Comparison of ENCODE assay signal across 28 cellular contexts in genomic region chr18:6557052-6557451, GRCh38.
DNase-seq lines count a peak whose midpoint lies in the region; ATAC-seq, FAIRE-seq and TF ChIP-seq lines count a peak whose summit lies in the region.
"Had no signal": no experiment of that assay in that cellular context is flagged by ENCODE, and none has a peak within 500 bp of the region (broad histone marks: within the 10 kb centered on the region; RNA-seq: fewer than 3 reads in every experiment).

No MANE protein-coding gene starts in this region.

- no peak overlapping the region for H3K4ac ChIP-seq in H9 (ENCODE audit: low read depth, low read length)

- H2BK20ac ChIP-seq in H9 (ENCODE audit: low read depth, low read length, poor library complexity, severe bottlenecking): no peak overlapping the region

- intact Hi-C loops in K562 (cut with micrococcal nuclease): no loop called here

- no peak overlapping the region for H3T11ph ChIP-seq in H9 (ENCODE audit: low read length)

- no peak overlapping the region for H3K23ac ChIP-seq in H9 (ENCODE audit: insufficient read length, low read depth, low read length)

- no CpG with 5 or more reads among the region's 10 CpGs for WGBS in H9 (ENCODE audit: extremely low coverage, insufficient read length, low lambda C conversion rate)
- WGBS in K562 (ENCODE audit: insufficient coverage, low coverage, missing lambda C conversion rate): 2% methylated on average over 10 of the region's 10 CpGs

- H2BK5ac ChIP-seq in H9 (ENCODE audit: insufficient read length, low read length): no peak overlapping the region

- H3K9me3 Mint-ChIP-seq in H9 (no peaks in the 10 kb centered on the region), progenitor cell of endocrine pancreas (ENCODE audit: low read depth) (no peaks in the 10 kb centered on the region)
- H3K9me3 Mint-ChIP-seq: CD8-positive, alpha-beta T cell; central memory CD8-positive, alpha-beta T cell; dendritic cell treated with granulocyte-macrophage colony-stimulating factor and Interleukin-4, amounts not matched to agents 40 ng/mL and 50 ng/mL, for 4 days; stimulated activated naive B cell treated with anti-CD40 and anti-IgM and Interleukin-4, amounts not matched to agents 10 μg/mL and 1 μg/mL and 100 μg/mL, for 72 hours had no signal

- TF ChIP-seq CTCF in H9 (conservative IDR thresholded peaks at IDR 0.05) (no peak), K562 (IDR thresholded peaks at IDR 0.05 in 2 of 3, conservative IDR thresholded peaks at IDR 0.05 in 1 of 3; ENCODE audit: insufficient read depth in 2 of 3, low read depth in 1 of 3, low read length in 3 of 3) (no peak), progenitor cell of endocrine pancreas (IDR thresholded peaks at IDR 0.05; ENCODE audit: unreplicated experiment) (no peak)

- TF ChIP-seq POLR2A in K562 (conservative IDR thresholded peaks at IDR 0.05): no peak

- no peak overlapping the region for H2BK120ac ChIP-seq in H9 (ENCODE audit: low read depth, low read length, poor library complexity, severe bottlenecking)

- no TSS peak for BruUV-seq in K562 (replicated peaks; lab: Mats Ljungman, UMichigan)

- in situ Hi-C loops in K562 (cut with MboI): no loop called here

- H3K27ac Mint-ChIP-seq in H9 (peak overlapping the region; percentile 23 to 84 (median 65); a peak in 2 of 7 replicates), progenitor cell of endocrine pancreas (peak overlapping the region; percentile 82)
- H3K27ac Mint-ChIP-seq: CD8-positive, alpha-beta T cell; dendritic cell treated with granulocyte-macrophage colony-stimulating factor and Interleukin-4, amounts not matched to agents 40 ng/mL and 50 ng/mL, for 4 days; HFFc6; stimulated activated naive B cell treated with anti-CD40 and anti-IgM and Interleukin-4, amounts not matched to agents 10 μg/mL and 1 μg/mL and 100 μg/mL, for 72 hours had no signal

- no peak overlapping the region for H3K27ac ChIP-seq in H9 (ENCODE audit: insufficient read length, low read depth, low read length)
- no peak overlapping the region for H3K27ac ChIP-seq in K562 (ENCODE audit: extremely low read depth, low read depth, low read length)
- H3K27ac ChIP-seq: GM23248, HL-60, upper lobe of right lung had no signal

- H3K4me3 Mint-ChIP-seq in H9 (peak overlapping the region; percentile 22 to 47; a peak in 3 of 5 replicates), progenitor cell of endocrine pancreas (ENCODE audit: low read depth) (peak overlapping the region; percentile 41)
- H3K4me3 Mint-ChIP-seq: CD8-positive, alpha-beta T cell; central memory CD8-positive, alpha-beta T cell; dendritic cell treated with granulocyte-macrophage colony-stimulating factor and Interleukin-4, amounts not matched to agents 40 ng/mL and 50 ng/mL, for 4 days; HFFc6; stimulated activated naive B cell treated with anti-CD40 and anti-IgM and Interleukin-4, amounts not matched to agents 10 μg/mL and 1 μg/mL and 100 μg/mL, for 72 hours had no signal

- H4K91ac ChIP-seq in H9 (ENCODE audit: insufficient read length, low read depth, low read length): no peak overlapping the region

- H3K27me3 Mint-ChIP-seq in H9 (ENCODE audit: low read depth) (no peaks in the 10 kb centered on the region; the same call in 1 of the 2 replicates), progenitor cell of endocrine pancreas (no peaks in the 10 kb centered on the region)
- H3K27me3 Mint-ChIP-seq: central memory CD8-positive, alpha-beta T cell had no signal

- no peaks in the 10 kb centered on the region for H3K36me3 Mint-ChIP-seq in H9 (ENCODE audit: insufficient read depth in 1 of 3, low read depth in 3 of 3)
- no peaks in the 10 kb centered on the region for H3K36me3 Mint-ChIP-seq in progenitor cell of endocrine pancreas (ENCODE audit: insufficient read depth)
- H3K36me3 Mint-ChIP-seq: CD8-positive, alpha-beta T cell; stimulated activated naive B cell treated with anti-CD40 and anti-IgM and Interleukin-4, amounts not matched to agents 10 μg/mL and 1 μg/mL and 100 μg/mL, for 72 hours had no signal

- no peak overlapping the region for H3K14ac ChIP-seq in H9 (ENCODE audit: insufficient read depth, low read length)

- no peak overlapping the region for H3K9ac ChIP-seq in H9 (ENCODE audit: extremely low read depth, insufficient read length, low read length)
- no peak overlapping the region for H3K9ac ChIP-seq in K562 (ENCODE audit: insufficient read depth in 1 of 2, low read depth in 2 of 2, low read length in 2 of 2)
- H3K9ac ChIP-seq: GM23248 had no signal

- H3K18ac ChIP-seq in H9 (ENCODE audit: insufficient read length, low read depth, low read length): no peak overlapping the region

- ATAC-seq in K562: no peak
- ATAC-seq: activated CD4-positive, CD25-positive, alpha-beta regulatory T cell treated with anti-CD3 and anti-CD28 coated beads, Interleukin-2, amount 50 U/mL, for 24 hours; CD8-positive, alpha-beta T cell; HepG2; stimulated activated naive B cell treated with anti-CD40 and anti-IgM and Interleukin-4, amounts not matched to agents 10 μg/mL and 1 μg/mL and 100 μg/mL, for 72 hours; upper lobe of right lung had no signal

- CTCF ChIA-PET in K562 (lab: Yijun Ruan, JAX; ENCODE audit: low intra/inter-chr PET ratio): no interaction called here

- no peak overlapping the region for H3K56ac ChIP-seq in H9 (ENCODE audit: insufficient read length, low read depth, low read length)

- H3K9me3 ChIP-seq in H9 (ENCODE audit: control insufficient read depth, low read depth, low read length): no peaks in the 10 kb centered on the region
- H3K9me3 ChIP-seq in K562 (replicated peaks; ENCODE audit: control insufficient read depth, insufficient read depth, low read depth, low read length): no peaks in the 10 kb centered on the region
- H3K9me3 ChIP-seq: upper lobe of right lung had no signal

- H3K4me1 Mint-ChIP-seq in H9 (peaks cover 29 to 54% of the 10 kb centered on the region in 2 experiments), progenitor cell of endocrine pancreas (ENCODE audit: low read depth) (peaks cover 31% of the 10 kb centered on the region)
- H3K4me1 Mint-ChIP-seq: central memory CD8-positive, alpha-beta T cell; stimulated activated naive B cell treated with anti-CD40 and anti-IgM and Interleukin-4, amounts not matched to agents 10 μg/mL and 1 μg/mL and 100 μg/mL, for 72 hours had no signal

- no peak overlapping the region for H2AK5ac ChIP-seq in H9 (ENCODE audit: insufficient read length, low read length)

- no peak overlapping the region for H4K5ac ChIP-seq in H9 (ENCODE audit: insufficient read length, low read depth, low read length)

- no peak for FAIRE-seq in K562 (lab: Jason Lieb, UNC)
- FAIRE-seq: frontal cortex, HepG2 had no signal

- H2AFZ ChIP-seq in H9 (ENCODE audit: low read length) (no peak overlapping the region), K562 (ENCODE audit: low read depth, low read length) (no peak overlapping the region)
- H2AFZ ChIP-seq: GM23248 had no signal

- no peak overlapping the region for H4K8ac ChIP-seq in H9 (replicated peaks; ENCODE audit: insufficient read length, low read depth, low read length)

- H2BK15ac ChIP-seq in H9 (ENCODE audit: low read depth, low read length): no peak overlapping the region

- H3K79me2 ChIP-seq in H9 (ENCODE audit: insufficient read depth, low read length): no peaks in the 10 kb centered on the region
- no peaks in the 10 kb centered on the region for H3K79me2 ChIP-seq in K562 (ENCODE audit: control insufficient read depth, insufficient read depth, low read length)

- H4K20me1 ChIP-seq in H9 (ENCODE audit: control insufficient read depth, insufficient read depth, insufficient read length): no peaks in the 10 kb centered on the region
- H4K20me1 ChIP-seq in K562 (replicated peaks; ENCODE audit: control insufficient read depth, insufficient read depth, low read length): peaks cover 5% of the 10 kb centered on the region; the same call in 1 of the 2 replicates

- H3K36me3 ChIP-seq in K562 (ENCODE audit: control insufficient read depth, insufficient read depth, low read length): no peaks in the 10 kb centered on the region
- H3K36me3 ChIP-seq: upper lobe of right lung had no signal

- H3K4me2 ChIP-seq in H9 (ENCODE audit: insufficient read depth, insufficient read length, low read length) (peak overlapping the region; percentile 24), K562 (ENCODE audit: insufficient read depth, low read length) (no peak overlapping the region)

- TF ChIP-seq EP300 in K562 (IDR thresholded peaks at IDR 0.05; ENCODE audit: low read length): no peak

- POLR2A ChIA-PET in K562 (lab: Yijun Ruan, JAX): no interaction called here

- no peaks in the 10 kb centered on the region for H3K79me1 ChIP-seq in H9 (ENCODE audit: insufficient read depth, low read depth, low read length, poor library complexity, severe bottlenecking)

- H2BK12ac ChIP-seq in H9 (ENCODE audit: insufficient read length, low read depth, low read length): no peak overlapping the region

- H3K23me2 ChIP-seq in H9 (ENCODE audit: insufficient read length, low read depth, low read length, poor library complexity, severe bottlenecking): peaks cover 3% of the 10 kb centered on the region

- no peaks in the 10 kb centered on the region for H3K9me1 ChIP-seq in K562 (ENCODE audit: control insufficient read depth, insufficient read depth, low read length)

- no peak overlapping the region for H3K4me3 ChIP-seq in K562
- H3K4me3 ChIP-seq: GM23248, upper lobe of right lung had no signal

- H3K4me1 ChIP-seq in H9 (ENCODE audit: insufficient read depth, low read length) (peaks cover 12% of the 10 kb centered on the region; the same call in 1 of the 2 replicates), K562 (replicated peaks in 1 of 2; ENCODE audit: control insufficient read depth in 2 of 2, insufficient read depth in 2 of 2, low read length in 2 of 2) (no peaks in the 10 kb centered on the region; a peak in 1 of 5 replicates)

- H3K27me3 ChIP-seq in H9 (ENCODE audit: insufficient read depth, low read length) (no peaks in the 10 kb centered on the region), K562 (ENCODE audit: control insufficient read depth in 2 of 2, insufficient read depth in 2 of 2, low read length in 2 of 2) (peaks cover 9 to 14% of the 10 kb centered on the region in 2 experiments; a peak in 4 of 5 replicates)
- H3K27me3 ChIP-seq: upper lobe of right lung had no signal

- peak; percentile 67 for DNase-seq in H9
- peak in 1 of 4 experiments; percentile 9 for DNase-seq in K562 (ENCODE audit: extremely low read depth in 1 of 4, low spot score in 3 of 4)
- DNase-seq in left kidney (ENCODE audit: low read depth, low spot score): peak; percentile 62
- DNase-seq in progenitor cell of endocrine pancreas (ENCODE audit: low spot score, unreplicated experiment): no peak
- DNase-seq in HK-2 (ENCODE audit: unreplicated experiment): no peak
- no peak for DNase-seq in AG08396 (ENCODE audit: low spot score)
- no peak for DNase-seq in stimulated activated CD4-positive, alpha-beta T cell treated with anti-CD3 and anti-CD28 coated beads, Interleukin-2, amount 100 ng/mL, for 48 hours
- DNase-seq: activated CD4-positive, alpha-beta T cell treated with anti-CD3 and anti-CD28 coated beads, Interleukin-2, amount 50 U/mL, for 48 hours; activated T-cell treated with anti-CD3 and anti-CD28 coated beads, Interleukin-2, amount 50 U/mL, for 48 hours; CD8-positive, alpha-beta T cell; GM23248; HFFc6; Karpas-422; mammary epithelial cell; NCI-H1417; NCI-H2029; NCI-H524; occipital lobe; OCI-M1; stimulated activated naive B cell treated with anti-CD40 and anti-IgM and Interleukin-4, amounts not matched to agents 10 μg/mL and 1 μg/mL and 100 μg/mL, for 72 hours; T-helper 2 cell; upper lobe of right lung had no signal

- no peak for TF ChIP-seq RAD21 in K562 (CRISPR knock-in tag; conservative IDR thresholded peaks at IDR 0.05 in 1 of 2, IDR thresholded peaks at IDR 0.05 in 1 of 2)

Comparison
In these comparisons a context has a peak if more than half of its experiments do, and no peak if none do; other contexts are left out.
1. DNase-seq: peak in H9 (single experiment) and left kidney (single experiment); none in progenitor cell of endocrine pancreas (single experiment), HK-2 (single experiment), AG08396 (single experiment) and stimulated activated CD4-positive, alpha-beta T cell treated with anti-CD3 and anti-CD28 coated beads, Interleukin-2, amount 100 ng/mL, for 48 hours (0 of 2).